25 cellular contexts compared by ENCODE assay signal in the genomic region with DNA sequence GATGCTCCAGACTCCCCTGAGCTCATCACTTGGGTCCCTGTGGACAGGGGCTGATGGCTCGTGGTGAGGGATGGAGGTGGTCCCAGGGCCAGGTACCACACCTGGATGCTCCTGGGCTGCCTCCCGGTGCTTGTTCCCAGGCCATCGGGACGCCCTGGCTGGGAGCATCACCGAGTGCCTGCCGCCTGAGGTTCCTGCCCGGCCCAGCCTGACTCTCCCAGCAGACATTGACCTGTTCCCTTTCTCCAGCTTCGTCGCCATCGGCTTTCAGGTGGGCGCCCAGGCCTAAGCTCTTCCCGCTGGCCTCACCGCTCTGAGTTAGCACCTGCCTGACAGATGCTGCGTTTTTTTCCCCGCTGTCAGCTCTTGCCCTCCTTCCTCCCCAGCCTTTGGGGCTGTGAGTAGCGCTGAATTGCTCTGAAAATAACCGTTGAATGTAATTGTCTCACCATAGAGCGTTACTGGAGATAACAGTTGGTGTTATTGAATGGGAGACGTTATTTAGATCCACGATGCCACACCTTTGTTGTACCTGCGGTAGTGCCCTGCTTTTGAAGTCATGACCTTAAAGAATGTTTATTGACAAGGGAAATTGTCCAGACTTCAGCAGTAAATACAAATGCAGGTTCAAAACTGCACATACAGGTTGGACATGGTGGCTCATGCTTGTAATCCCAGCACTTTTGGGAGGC. TPM values are rescaled to one million over a fixed set of nuclear protein-coding genes. Genes with fewer than 3 reads are reported as not detected.
A peak's percentile ranks its signal among the peaks of the same experiment; 100 is the strongest.
DNase-seq lines count a peak whose midpoint lies in the region; TF ChIP-seq lines count a peak whose summit lies in the region.
"Had no signal": no experiment of that assay in that cellular context is flagged by ENCODE, and none has a peak within 500 bp of the region (broad histone marks: within the 10 kb centered on the region; RNA-seq: fewer than 3 reads in every experiment).

No MANE protein-coding gene starts in this region.

- H2AFZ ChIP-seq in OCI-LY7 (ENCODE audit: low read length) = no peak overlapping the region

- H3K4me3 ChIP-seq in LNCaP clone FGC (ENCODE audit: low read depth, low read length) (no peak overlapping the region), Peyer's patch (peak overlapping the region in 3 of 4 donors; percentile 33 to 57 (median 56)), muscle layer of duodenum (ENCODE audit: low read depth in 1 of 2, low read length in 2 of 2) (peak overlapping the region in 1 of 2 donors; percentile 30), MG63 (no peak overlapping the region), OCI-LY7 (ENCODE audit: low read depth, low read length, poor library complexity, severe bottlenecking) (no peak overlapping the region)
- H3K4me3 ChIP-seq: breast epithelium, ovary, stomach had no signal

- POLR2A ChIA-PET in OCI-LY7 (lab: Charles Lee) = interaction anchor here (0.6 to 0.7 kb wide), 3 partner anchors 90 to 560 kb away, joined by 3 read pairs; no protein-coding TSS in a partner anchor

- H3K79me2 ChIP-seq in OCI-LY7 (ENCODE audit: insufficient read depth, low read depth, low read length) = no peaks in the 10 kb centered on the region

- peak; percentile 56 to 59 for TF ChIP-seq POLR2A in Peyer's patch (IDR thresholded peaks at IDR 0.05)

- H3K36me3 ChIP-seq in Peyer's patch = peaks cover 0 to 48% (median 0%) of the 10 kb centered on the region in 3 donors
- peaks cover 0 to 54% of the 10 kb centered on the region in 2 donors for H3K36me3 ChIP-seq in muscle layer of duodenum (ENCODE audit: control insufficient read depth in 1 of 2, insufficient read depth in 2 of 2, low read length in 2 of 2)
- H3K36me3 ChIP-seq in MG63 = no peaks in the 10 kb centered on the region
- H3K36me3 ChIP-seq in OCI-LY7 (ENCODE audit: insufficient read depth, low read length) = no peaks in the 10 kb centered on the region
- H3K36me3 ChIP-seq: ovary had no signal

- no peak overlapping the region for H3K4me2 ChIP-seq in OCI-LY7 (ENCODE audit: low read length)

- intact Hi-C loops in OCI-LY7 (cut with micrococcal nuclease; ENCODE audit: unreplicated experiment) = no loop called here

- H3K9me3 ChIP-seq in Peyer's patch = no peaks in the 10 kb centered on the region
- H3K9me3 ChIP-seq in muscle layer of duodenum (ENCODE audit: control insufficient read depth in 1 of 2, low read length in 2 of 2) = no peaks in the 10 kb centered on the region
- no peaks in the 10 kb centered on the region for H3K9me3 ChIP-seq in MG63
- H3K9me3 ChIP-seq in OCI-LY7 (ENCODE audit: low read length) = no peaks in the 10 kb centered on the region
- H3K9me3 ChIP-seq: breast epithelium, ovary, stomach had no signal

- no peaks in the 10 kb centered on the region for H3K9me2 ChIP-seq in OCI-LY7 (ENCODE audit: insufficient read depth, low read length)

- peak; percentile 90 for DNase-seq in LNCaP clone FGC (ENCODE audit: low read depth)
- no peak for DNase-seq in Peyer's patch
- DNase-seq in MG63 = no peak
- DNase-seq in stimulated activated CD8-positive, alpha-beta memory T cell treated with anti-CD3 and anti-CD28 coated beads, Interleukin-4, amount 100 ng/mL, for 48 hours = no peak
- DNase-seq in OCI-LY7 (ENCODE audit: low spot score) = no peak
- DNase-seq: activated gamma-delta T cell; activated naive CD8-positive, alpha-beta T cell treated with anti-CD3 and anti-CD28 coated beads for 36 hours; activated T-cell treated with anti-CD3 and anti-CD28 coated beads, Interleukin-2, amount 50 U/mL, for 4 hours; anterior cingulate cortex; DMS53; effector CD4-positive, alpha-beta T cell; immature natural killer cell; left cardiac atrium; mammary epithelial cell; NCI-H1048; NCI-H1930; NCI-H345; ovary; stimulated activated CD4-positive, alpha-beta T cell treated with anti-CD3 and anti-CD28 coated beads, Interleukin-2, amount 100 ng/mL, for 24 hours; stomach; T-helper 17 cell had no signal

- CTCF ChIA-PET in OCI-LY7 (lab: Charles Lee; ENCODE audit: unreplicated experiment) = interaction anchor here (1.8 kb wide), 1 partner anchor 21 kb away, joined by 4 read pairs; a partner anchor contains a TSS

- no peaks in the 10 kb centered on the region for H4K20me1 ChIP-seq in OCI-LY7 (ENCODE audit: insufficient read depth, low read length)

- TF ChIP-seq CTCF in C4-2B (conservative IDR thresholded peaks at IDR 0.05) (no peak), LNCaP clone FGC (IDR thresholded peaks at IDR 0.05; ENCODE audit: control insufficient read depth, extremely low read depth, insufficient read depth) (no peak), Peyer's patch (IDR thresholded peaks at IDR 0.05) (no peak), OCI-LY7 (conservative IDR thresholded peaks at IDR 0.05; ENCODE audit: low read length) (no peak)

- BruUV-seq in OCI-LY7 (replicated peaks; lab: Mats Ljungman, UMichigan) = no TSS peak

- H3K27ac ChIP-seq in C4-2B (peak overlapping the region; percentile 68), Peyer's patch (peak overlapping the region in 3 of 4 donors; percentile 84 to 98 (median 88)), muscle layer of duodenum (ENCODE audit: low read length) (peak overlapping the region; percentile 72), OCI-LY7 (ENCODE audit: low read depth, low read length, poor library complexity, severe bottlenecking) (no peak overlapping the region)
- H3K27ac ChIP-seq: breast epithelium, epithelial cell of prostate, ovary, stomach had no signal

- H3K4me1 ChIP-seq in Peyer's patch = peaks cover 0 to 43% (median 0%) of the 10 kb centered on the region in 4 donors
- no peaks in the 10 kb centered on the region for H3K4me1 ChIP-seq in muscle layer of duodenum (ENCODE audit: control insufficient read depth in 1 of 2, insufficient read depth in 2 of 2, low read length in 2 of 2)
- no peaks in the 10 kb centered on the region for H3K4me1 ChIP-seq in OCI-LY7 (ENCODE audit: insufficient read depth, low read length, poor library complexity, severe bottlenecking)
- H3K4me1 ChIP-seq: breast epithelium had no signal

- H3K27me3 ChIP-seq in Peyer's patch (no peaks in the 10 kb centered on the region), muscle layer of duodenum (ENCODE audit: low read depth, low read length) (no peaks in the 10 kb centered on the region), MG63 (no peaks in the 10 kb centered on the region)
- H3K27me3 ChIP-seq: breast epithelium, ovary, stomach had no signal

RNA-seq across cellular contexts. Expression of a gene that starts 21.3 kb away (rescaled TPM):
- total RNA-seq in Peyer's patch (100 to 1,000 TPM in 1 of 4 donors, 10 to 100 TPM in 2, not detected in 1; 68.8 to 161 (median 97.1) TPM), OCI-LY7 (2022) (not detected in 2 replicates)
- 0.69 TPM in 1 of 2 replicates, not detected in the other for total RNA-seq in MG63 (2014; rRNA removed; shearing (Covaris generic); ENCODE audit: low replicate concordance)
- 0.06 TPM in 1 of 2 replicates, not detected in the other for total RNA-seq in OCI-LY7 (2014; rRNA removed; shearing (Covaris generic))
- total RNA-seq: mammary epithelial cell had no signal

RNA-seq across cellular contexts. Expression of a gene that starts 24.3 kb away (rescaled TPM):
- 1,000 to 10,000 TPM in 3 of 4 donors, 100 to 1,000 TPM in 1; 552 to 2,671 (median 1,951) TPM for total RNA-seq in Peyer's patch
- total RNA-seq in MG63 (2014; rRNA removed; shearing (Covaris generic); ENCODE audit: low replicate concordance) = 0.15 and 4.7 TPM in 2 replicates
- 8.9 and 9.7 TPM in 2 replicates for total RNA-seq in OCI-LY7 (2014; rRNA removed; shearing (Covaris generic))
- total RNA-seq in OCI-LY7 (2022) = 17.7 and 19.2 TPM in 2 replicates

RNA-seq across cellular contexts. Expression of a gene that starts 55.1 kb away (rescaled TPM):
- 10 to 100 TPM; 26.3 to 85.0 (median 44.1) TPM for total RNA-seq in Peyer's patch
- total RNA-seq in MG63 (2014; rRNA removed; shearing (Covaris generic); ENCODE audit: low replicate concordance) = 16.8 and 23.0 TPM in 2 replicates
- 90.0 and 91.9 TPM in 2 replicates for total RNA-seq in OCI-LY7 (2014; rRNA removed; shearing (Covaris generic))
- total RNA-seq in OCI-LY7 (2022) = 133 and 139 TPM in 2 replicates

RNA-seq across cellular contexts. Expression of a gene that starts 55.2 kb away (rescaled TPM):
- total RNA-seq in Peyer's patch = 100 to 1,000 TPM in 2 of 4 donors, 10 to 100 TPM in 2; 65.3 to 117 (median 101) TPM
- total RNA-seq in MG63 (2014; rRNA removed; shearing (Covaris generic); ENCODE audit: low replicate concordance) = 105 and 108 TPM in 2 replicates
- total RNA-seq in OCI-LY7 (2014; rRNA removed; shearing (Covaris generic)) = 122 and 127 TPM in 2 replicates
- total RNA-seq in OCI-LY7 (2022) = 180 and 187 TPM in 2 replicates

Comparison
In these comparisons a context has a peak if more than half of its experiments do, and no peak if none do; other contexts are left out.
1. H3K4me3 ChIP-seq: peak in Peyer's patch (3 of 4); none in LNCaP clone FGC (single experiment), MG63 (single experiment) and OCI-LY7 (single experiment).
2. RNA of a gene that starts 24.3 kb away (total RNA-seq): 552 to 2,671 TPM in Peyer's patch; 8.9 to 19.2 TPM in OCI-LY7 and 0.15 to 4.7 TPM in MG63; every median in the first group is over 10 times any median in the second.